In the genomic region with DNA sequence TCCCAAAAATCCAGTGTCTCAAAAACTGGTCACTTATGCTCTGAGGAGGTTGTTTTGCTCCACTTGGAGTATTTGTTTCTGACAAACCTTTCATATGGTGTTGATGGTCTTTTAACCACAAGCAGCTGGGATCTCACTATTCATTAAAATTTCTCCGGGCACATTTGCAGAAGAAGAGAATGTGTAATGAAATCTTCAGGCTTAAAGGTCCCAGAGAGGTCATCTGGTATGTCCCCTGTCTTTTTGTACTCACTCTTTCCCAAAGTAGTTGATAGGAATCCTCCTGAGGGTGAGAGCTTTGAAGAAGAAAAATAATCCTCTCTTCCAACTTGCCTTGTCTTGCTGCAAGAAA, we compare ENCODE assay signal across 23 cellular contexts.
DNase-seq lines count a peak whose midpoint lies in the region; ATAC-seq and TF ChIP-seq lines count a peak whose summit lies in the region.
"Had no signal": no experiment of that assay in that cellular context is flagged by ENCODE, and none has a peak within 500 bp of the region (broad histone marks: within the 10 kb centered on the region; RNA-seq: fewer than 3 reads in every experiment).

No MANE protein-coding gene starts in this region.

- no peak overlapping the region for H2AFZ ChIP-seq in PC-3 (ENCODE audit: low read length)

- no peak for ATAC-seq in PC-3
- ATAC-seq: HCT116 had no signal

- H3K27me3 Mint-ChIP-seq in MCF 10A (ENCODE audit: insufficient read depth, unreplicated experiment): peaks cover 26% of the 10 kb centered on the region

- H3K27ac ChIP-seq in breast epithelium: peak overlapping the region; percentile 12 to 27
- peak overlapping the region; percentile 61 to 62 for H3K27ac ChIP-seq in uterus
- H3K27ac ChIP-seq in PC-3 (ENCODE audit: low read length): no peak overlapping the region
- H3K27ac ChIP-seq: 22Rv1, RWPE1 had no signal

- H3K9me3 Mint-ChIP-seq in MCF 10A (ENCODE audit: unreplicated experiment): no peaks in the 10 kb centered on the region

- TF ChIP-seq POLR2A in breast epithelium (IDR thresholded peaks at IDR 0.05): no peak
- TF ChIP-seq POLR2A in uterus (IDR thresholded peaks at IDR 0.05): no peak

- H3K4me3 Mint-ChIP-seq in MCF 10A (ENCODE audit: unreplicated experiment): no peak overlapping the region

- H3K36me3 Mint-ChIP-seq in MCF 10A (ENCODE audit: insufficient read depth, unreplicated experiment): no peaks in the 10 kb centered on the region

- H3K27ac Mint-ChIP-seq in MCF 10A (ENCODE audit: low read depth, unreplicated experiment): no peak overlapping the region

- no peaks in the 10 kb centered on the region for H3K4me1 Mint-ChIP-seq in MCF 10A (ENCODE audit: insufficient read depth, unreplicated experiment)

- TF ChIP-seq CTCF in breast epithelium (IDR thresholded peaks at IDR 0.05): no peak
- no peak for TF ChIP-seq CTCF in MCF 10A (IDR thresholded peaks at IDR 0.05; ENCODE audit: unreplicated experiment)
- TF ChIP-seq CTCF in uterus (IDR thresholded peaks at IDR 0.05): no peak
- TF ChIP-seq CTCF in PC-3 (conservative IDR thresholded peaks at IDR 0.05; ENCODE audit: low read depth, low read length): no peak

- H3K9me3 ChIP-seq in breast epithelium (no peaks in the 10 kb centered on the region), uterus (no peaks in the 10 kb centered on the region), PC-3 (ENCODE audit: low read length) (no peaks in the 10 kb centered on the region)
- H3K9me3 ChIP-seq: BE2C had no signal

- H3K4me3 ChIP-seq in breast epithelium: no peak overlapping the region
- H3K4me3 ChIP-seq in uterus: no peak overlapping the region
- no peak overlapping the region for H3K4me3 ChIP-seq in PC-3 (ENCODE audit: low read length)

- intact Hi-C loops in breast epithelium (cut with DNase I; ENCODE audit: low total_unique reads): no loop called here
- intact Hi-C loops in MCF 10A (cut with micrococcal nuclease): no loop called here
- intact Hi-C loops in uterus (cut with DNase I; ENCODE audit: low total_unique reads): no loop called here
- intact Hi-C loops in PC-3 (cut with micrococcal nuclease): no loop called here

- no peaks in the 10 kb centered on the region for H3F3A ChIP-seq in PC-3 (ENCODE audit: low read length, unreplicated experiment)

- H3K9me2 ChIP-seq in PC-3 (replicated peaks; ENCODE audit: low read length): no peaks in the 10 kb centered on the region

- H3K27me3 ChIP-seq in breast epithelium: no peaks in the 10 kb centered on the region
- H3K27me3 ChIP-seq in uterus: no peaks in the 10 kb centered on the region
- no peaks in the 10 kb centered on the region for H3K27me3 ChIP-seq in PC-3 (ENCODE audit: low read length)
- H3K27me3 ChIP-seq: BE2C had no signal

- DNase-seq in breast epithelium (ENCODE audit: low spot score in 2 of 2) (no peak), MCF 10A (ENCODE audit: unreplicated experiment) (no peak), RPMI7951 (ENCODE audit: low read depth) (peak; percentile 8), myocyte (ENCODE audit: low read depth) (peak; percentile 51), uterus (no peak), NCI-H748 treated with DMSO at 0.1 percent for 48 hours (lab: John Stamatoyannopoulos, UW) (no peak), PC-3 (no peak)
- DNase-seq: ACHN, BE2C, DMS153, DND-41, KBM-7, MM.1S, NCI-H1048, NCI-H1417, NCI-H1694, NCI-H2029 treated with DMSO at 0.1 percent for 48 hours, NCI-H446 treated with DMSO at 0.1 percent for 48 hours, NCI-H526, SIG-M5 had no signal

- H3K4me1 ChIP-seq in breast epithelium (no peaks in the 10 kb centered on the region), uterus (no peaks in the 10 kb centered on the region), PC-3 (ENCODE audit: insufficient read depth, low read length) (no peaks in the 10 kb centered on the region; the same call in 1 of the 2 replicates)
- H3K4me1 ChIP-seq: BE2C had no signal

- POLR2A ChIA-PET in MCF 10A (lab: Yijun Ruan, JAX): interaction anchor here (0.7 kb wide), 1 partner anchor 344 kb away, joined by 3 read pairs; no protein-coding TSS in a partner anchor
- POLR2A ChIA-PET in PC-3 (lab: Charles Lee; ENCODE audit: unreplicated experiment): interaction anchor here (0.6 kb wide), 1 partner anchor 964 kb away, joined by 4 read pairs; no protein-coding TSS in a partner anchor

- no peaks in the 10 kb centered on the region for H4K20me1 ChIP-seq in PC-3 (ENCODE audit: low read length)

- CTCF ChIA-PET in MCF 10A (lab: Yijun Ruan, JAX) (interaction anchor here (0.8 to 1.0 kb wide), 2 partner anchors 10 to 67 kb away, joined by 3 read pairs; no protein-coding TSS in a partner anchor), PC-3 (lab: Charles Lee) (no interaction called here)

- no peak overlapping the region for H3K4me2 ChIP-seq in PC-3 (ENCODE audit: low read length)

- BruUV-seq in MCF 10A (replicated peaks; lab: Mats Ljungman, UMichigan) (no TSS peak), PC-3 (replicated peaks; lab: Mats Ljungman, UMichigan) (no TSS peak)

- H3K79me2 ChIP-seq in PC-3 (ENCODE audit: low read length): no peaks in the 10 kb centered on the region

- H3K36me3 ChIP-seq in breast epithelium (no peaks in the 10 kb centered on the region), uterus (no peaks in the 10 kb centered on the region), PC-3 (ENCODE audit: low read depth, low read length) (no peaks in the 10 kb centered on the region)
- H3K36me3 ChIP-seq: BE2C had no signal

- H3K9ac ChIP-seq in PC-3 (ENCODE audit: low read length): no peak overlapping the region

Comparison
In these comparisons a context has a peak if more than half of its experiments do, and no peak if none do; other contexts are left out.
1. DNase-seq: peak in RPMI7951 (single experiment) and myocyte (single experiment); none in breast epithelium (0 of 2), MCF 10A (single experiment), uterus (0 of 2), NCI-H748 treated with DMSO at 0.1 percent for 48 hours (single experiment) and PC-3 (single experiment).